In the genomic region with DNA sequence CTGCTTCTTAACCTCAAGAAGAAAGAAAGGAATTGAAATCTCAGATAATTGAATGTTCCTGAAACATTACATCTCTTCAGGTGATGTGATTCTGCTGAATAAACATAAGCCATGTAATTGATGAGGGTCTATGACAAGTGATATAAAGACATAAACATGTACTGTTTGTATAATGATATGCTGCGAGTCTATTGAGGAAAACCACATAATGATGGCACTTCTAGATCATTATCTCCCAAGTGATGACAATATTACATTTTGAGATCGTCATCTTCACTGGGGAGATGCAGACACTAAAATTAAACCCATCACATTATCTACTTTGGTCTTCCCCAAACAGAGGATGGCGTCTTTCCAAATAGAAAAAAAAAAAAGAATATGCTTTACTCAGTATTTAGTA, we compare ENCODE assay signal across 2 cellular contexts.
TF ChIP-seq lines count a peak whose summit lies in the region.

No MANE protein-coding gene starts in this region.

TF ChIP-seq in liver, 16 proteins besides CTCF, POLR2A, EP300 and RAD21:
- TF ChIP-seq JUND (IDR thresholded peaks at IDR 0.05), result no peak
- TF ChIP-seq MAX (IDR thresholded peaks at IDR 0.05), result no peak
- TF ChIP-seq HNF4A (conservative IDR thresholded peaks at IDR 0.05), result no peak
- TF ChIP-seq NR2F2 (IDR thresholded peaks at IDR 0.05), result no peak
- TF ChIP-seq ZBTB33 (IDR thresholded peaks at IDR 0.05), result no peak

TF ChIP-seq in HepG2, 621 proteins besides CTCF, POLR2A, EP300 and RAD21:
- TF ChIP-seq NR1H2 (CRISPR knock-in tag; IDR thresholded peaks at IDR 0.05; ENCODE audit: borderline replicate concordance, low read depth), result no peak
- no peak for TF ChIP-seq HNRNPH1 (optimal IDR thresholded peaks at IDR 0.05; ENCODE audit: low read depth, low read length)
- no peak for TF ChIP-seq TMF1 (CRISPR knock-in tag; IDR thresholded peaks at IDR 0.05; ENCODE audit: low read depth)
- TF ChIP-seq, protein P1, sequence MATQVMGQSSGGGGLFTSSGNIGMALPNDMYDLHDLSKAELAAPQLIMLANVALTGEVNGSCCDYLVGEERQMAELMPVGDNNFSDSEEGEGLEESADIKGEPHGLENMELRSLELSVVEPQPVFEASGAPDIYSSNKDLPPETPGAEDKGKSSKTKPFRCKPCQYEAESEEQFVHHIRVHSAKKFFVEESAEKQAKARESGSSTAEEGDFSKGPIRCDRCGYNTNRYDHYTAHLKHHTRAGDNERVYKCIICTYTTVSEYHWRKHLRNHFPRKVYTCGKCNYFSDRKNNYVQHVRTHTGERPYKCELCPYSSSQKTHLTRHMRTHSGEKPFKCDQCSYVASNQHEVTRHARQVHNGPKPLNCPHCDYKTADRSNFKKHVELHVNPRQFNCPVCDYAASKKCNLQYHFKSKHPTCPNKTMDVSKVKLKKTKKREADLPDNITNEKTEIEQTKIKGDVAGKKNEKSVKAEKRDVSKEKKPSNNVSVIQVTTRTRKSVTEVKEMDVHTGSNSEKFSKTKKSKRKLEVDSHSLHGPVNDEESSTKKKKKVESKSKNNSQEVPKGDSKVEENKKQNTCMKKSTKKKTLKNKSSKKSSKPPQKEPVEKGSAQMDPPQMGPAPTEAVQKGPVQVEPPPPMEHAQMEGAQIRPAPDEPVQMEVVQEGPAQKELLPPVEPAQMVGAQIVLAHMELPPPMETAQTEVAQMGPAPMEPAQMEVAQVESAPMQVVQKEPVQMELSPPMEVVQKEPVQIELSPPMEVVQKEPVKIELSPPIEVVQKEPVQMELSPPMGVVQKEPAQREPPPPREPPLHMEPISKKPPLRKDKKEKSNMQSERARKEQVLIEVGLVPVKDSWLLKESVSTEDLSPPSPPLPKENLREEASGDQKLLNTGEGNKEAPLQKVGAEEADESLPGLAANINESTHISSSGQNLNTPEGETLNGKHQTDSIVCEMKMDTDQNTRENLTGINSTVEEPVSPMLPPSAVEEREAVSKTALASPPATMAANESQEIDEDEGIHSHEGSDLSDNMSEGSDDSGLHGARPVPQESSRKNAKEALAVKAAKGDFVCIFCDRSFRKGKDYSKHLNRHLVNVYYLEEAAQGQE (IDR thresholded peaks at IDR 0.05; ENCODE audit: borderline replicate concordance in 1 of 2, low read depth in 1 of 2, low read length in 2 of 2), result no peak
- TF ChIP-seq POGZ (CRISPR knock-in tag; IDR thresholded peaks at IDR 0.05), result no peak
- TF ChIP-seq NPAS2 (CRISPR knock-in tag; IDR thresholded peaks at IDR 0.05; ENCODE audit: borderline replicate concordance), result no peak
- TF ChIP-seq ZNF883 (CRISPR knock-in tag; IDR thresholded peaks at IDR 0.05; ENCODE audit: not compliant biosample characterization), result no peak
